ENCODE assay signal across 16 cellular contexts in the genomic region with DNA sequence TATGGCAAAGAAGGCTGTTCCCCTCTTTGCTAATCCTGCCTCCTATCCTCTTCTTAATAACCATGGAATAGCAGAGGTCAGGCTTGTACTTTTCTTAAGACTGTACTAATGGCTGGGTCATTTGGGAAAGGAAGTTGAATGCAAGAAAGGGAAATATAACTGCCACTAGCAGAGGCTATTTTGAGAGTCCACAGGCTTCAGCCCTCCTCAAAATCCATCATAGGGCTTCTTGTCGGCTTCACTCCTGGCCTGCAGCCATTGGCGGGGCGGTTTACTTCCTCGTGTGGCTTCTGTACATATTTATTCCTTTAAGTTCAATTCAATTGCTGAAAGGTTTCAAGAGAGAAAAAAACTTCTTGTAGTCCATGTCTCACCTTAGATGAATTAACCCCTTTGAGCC. TPM values are rescaled to one million over a fixed set of nuclear protein-coding genes. Genes with fewer than 3 reads are reported as not detected.
DNase-seq lines count a peak whose midpoint lies in the region; TF ChIP-seq lines count a peak whose summit lies in the region.
"Had no signal": no experiment of that assay in that cellular context is flagged by ENCODE, and none has a peak within 500 bp of the region (broad histone marks: within the 10 kb centered on the region; RNA-seq: fewer than 3 reads in every experiment).

No MANE protein-coding gene starts in this region.

- CTCF ChIA-PET in CD8-positive, alpha-beta memory T cell (lab: Charles Lee) = no interaction called here
- CTCF ChIA-PET in activated naive CD4-positive, alpha-beta T cell treated with anti-CD3 and anti-CD28 coated beads, Interleukin-2, amount 10 ng/mL, durations not matched to agents 7 days and 5 days (lab: Charles Lee) = no interaction called here

- no peak overlapping the region for H3K27ac ChIP-seq in CD8-positive, alpha-beta memory T cell (ENCODE audit: low read depth, low read length)
- H3K27ac ChIP-seq in left ventricle myocardium inferior (replicated peaks) = peak overlapping the region; percentile 34
- H3K27ac ChIP-seq: body of pancreas, suprapubic skin had no signal

- H3K27me3 Mint-ChIP-seq in CD8-positive, alpha-beta memory T cell = peaks cover 0 to 13% of the 10 kb centered on the region in 2 donors
- H3K27me3 Mint-ChIP-seq in activated naive CD4-positive, alpha-beta T cell treated with anti-CD3 and anti-CD28 coated beads, Interleukin-2, amount 10 ng/mL, durations not matched to agents 7 days and 5 days = no peaks in the 10 kb centered on the region

- no peaks in the 10 kb centered on the region for H3K9me3 ChIP-seq in CD8-positive, alpha-beta memory T cell (ENCODE audit: low read length)
- H3K9me3 ChIP-seq in left ventricle myocardium inferior (replicated peaks) = no peaks in the 10 kb centered on the region
- H3K9me3 ChIP-seq: body of pancreas, suprapubic skin had no signal

- TF ChIP-seq CTCF in left ventricle myocardium inferior (IDR thresholded peaks at IDR 0.05; ENCODE audit: borderline replicate concordance) = no peak

- peak overlapping the region; percentile 35 to 100 (median 80) for H3K27ac Mint-ChIP-seq in CD8-positive, alpha-beta memory T cell
- H3K27ac Mint-ChIP-seq in activated naive CD4-positive, alpha-beta T cell treated with anti-CD3 and anti-CD28 coated beads, Interleukin-2, amount 10 ng/mL, durations not matched to agents 7 days and 5 days = no peak overlapping the region

- H3K4me1 Mint-ChIP-seq in CD8-positive, alpha-beta memory T cell = peaks cover 38 to 47% (median 42%) of the 10 kb centered on the region in 3 donors
- H3K4me1 Mint-ChIP-seq in activated naive CD4-positive, alpha-beta T cell treated with anti-CD3 and anti-CD28 coated beads, Interleukin-2, amount 10 ng/mL, durations not matched to agents 7 days and 5 days = peaks cover 25% of the 10 kb centered on the region

- H3K4me1 ChIP-seq in CD8-positive, alpha-beta memory T cell (ENCODE audit: insufficient read depth, low read length) = peaks cover 22% of the 10 kb centered on the region
- peaks cover 43% of the 10 kb centered on the region for H3K4me1 ChIP-seq in left ventricle myocardium inferior
- H3K4me1 ChIP-seq: body of pancreas had no signal

- POLR2A ChIA-PET in CD8-positive, alpha-beta memory T cell (lab: Charles Lee) = no interaction called here

- peaks cover 0 to 3% (median 0%) of the 10 kb centered on the region in 5 donors for H3K9me3 Mint-ChIP-seq in CD8-positive, alpha-beta memory T cell
- H3K9me3 Mint-ChIP-seq in activated naive CD4-positive, alpha-beta T cell treated with anti-CD3 and anti-CD28 coated beads, Interleukin-2, amount 10 ng/mL, durations not matched to agents 7 days and 5 days = peaks cover 2% of the 10 kb centered on the region

- no peaks in the 10 kb centered on the region for H3K27me3 ChIP-seq in CD8-positive, alpha-beta memory T cell (ENCODE audit: insufficient read depth, low read length, poor library complexity, severe bottlenecking)
- H3K27me3 ChIP-seq in left ventricle myocardium inferior (ENCODE audit: low read depth) = no peaks in the 10 kb centered on the region
- H3K27me3 ChIP-seq: body of pancreas, suprapubic skin had no signal

- H3K36me3 ChIP-seq in CD8-positive, alpha-beta memory T cell (ENCODE audit: insufficient read depth, low read length) = no peaks in the 10 kb centered on the region
- no peaks in the 10 kb centered on the region for H3K36me3 ChIP-seq in left ventricle myocardium inferior
- H3K36me3 ChIP-seq: suprapubic skin had no signal

- intact Hi-C loops in left ventricle myocardium inferior (cut with micrococcal nuclease) = no loop called here

- DNase-seq in CD8-positive, alpha-beta memory T cell = no peak
- DNase-seq in NOMO-1 (lab: John Stamatoyannopoulos, UW; ENCODE audit: unreplicated experiment in 2 of 2) (peak; percentile 53 to 67), left ventricle myocardium inferior (peak; percentile 66), putamen (ENCODE audit: low spot score) (peak; percentile 7), GM19240 (ENCODE audit: insufficient read length, low spot score) (no peak), NCI-H526 (lab: John Stamatoyannopoulos, UW) (no peak)
- no peak for DNase-seq in activated naive CD4-positive, alpha-beta T cell treated with anti-CD3 and anti-CD28 coated beads, Interleukin-2, amount 10 ng/mL, durations not matched to agents 7 days and 5 days
- DNase-seq: activated CD8-positive, alpha-beta memory T cell treated with anti-CD3 and anti-CD28 coated beads for 24 hours; activated effector memory CD4-positive, alpha-beta T cell treated with anti-CD3 and anti-CD28 coated beads, Interleukin-2, amount 50 U/mL, for 16 hours; COR-L47; GF-D8; mammary epithelial cell; NCI-H1048; stimulated activated CD4-positive, alpha-beta T cell treated with anti-CD3 and anti-CD28 coated beads, Interleukin-15, amount 100 ng/mL, for 24 hours had no signal

- no peak overlapping the region for H3K4me3 ChIP-seq in CD8-positive, alpha-beta memory T cell (ENCODE audit: low read length)
- H3K4me3 ChIP-seq in left ventricle myocardium inferior = no peak overlapping the region
- H3K4me3 ChIP-seq: body of pancreas, suprapubic skin had no signal

- H3K36me3 Mint-ChIP-seq in CD8-positive, alpha-beta memory T cell = peaks cover 6 to 25% (median 9%) of the 10 kb centered on the region in 3 donors
- H3K36me3 Mint-ChIP-seq in activated naive CD4-positive, alpha-beta T cell treated with anti-CD3 and anti-CD28 coated beads, Interleukin-2, amount 10 ng/mL, durations not matched to agents 7 days and 5 days = peaks cover 12% of the 10 kb centered on the region

- H3K4me3 Mint-ChIP-seq in CD8-positive, alpha-beta memory T cell = peak overlapping the region in 1 of 7 donors; percentile 21
- H3K4me3 Mint-ChIP-seq in activated naive CD4-positive, alpha-beta T cell treated with anti-CD3 and anti-CD28 coated beads, Interleukin-2, amount 10 ng/mL, durations not matched to agents 7 days and 5 days = no peak overlapping the region

RNA-seq across cellular contexts. Expression of a gene that starts 2.8 kb away (rescaled TPM):
- 10 to 100 TPM; 55.4 to 58.4 TPM for total RNA-seq in CD8-positive, alpha-beta memory T cell
- 142 TPM for polyA plus RNA-seq in CD8-positive, alpha-beta memory T cell
- 6.6 TPM for total RNA-seq in left ventricle myocardium inferior

Comparison
In these comparisons a context has a peak if more than half of its experiments do, and no peak if none do; other contexts are left out.
1. DNase-seq: peak in NOMO-1 (2 of 2), left ventricle myocardium inferior (single experiment) and putamen (single experiment); none in CD8-positive, alpha-beta memory T cell (0 of 5), activated naive CD4-positive, alpha-beta T cell treated with anti-CD3 and anti-CD28 coated beads, Interleukin-2, amount 10 ng/mL, durations not matched to agents 7 days and 5 days (single experiment), GM19240 (single experiment) and NCI-H526 (0 of 2).